ENCODE assay signal across 8 cellular contexts in the genomic region with DNA sequence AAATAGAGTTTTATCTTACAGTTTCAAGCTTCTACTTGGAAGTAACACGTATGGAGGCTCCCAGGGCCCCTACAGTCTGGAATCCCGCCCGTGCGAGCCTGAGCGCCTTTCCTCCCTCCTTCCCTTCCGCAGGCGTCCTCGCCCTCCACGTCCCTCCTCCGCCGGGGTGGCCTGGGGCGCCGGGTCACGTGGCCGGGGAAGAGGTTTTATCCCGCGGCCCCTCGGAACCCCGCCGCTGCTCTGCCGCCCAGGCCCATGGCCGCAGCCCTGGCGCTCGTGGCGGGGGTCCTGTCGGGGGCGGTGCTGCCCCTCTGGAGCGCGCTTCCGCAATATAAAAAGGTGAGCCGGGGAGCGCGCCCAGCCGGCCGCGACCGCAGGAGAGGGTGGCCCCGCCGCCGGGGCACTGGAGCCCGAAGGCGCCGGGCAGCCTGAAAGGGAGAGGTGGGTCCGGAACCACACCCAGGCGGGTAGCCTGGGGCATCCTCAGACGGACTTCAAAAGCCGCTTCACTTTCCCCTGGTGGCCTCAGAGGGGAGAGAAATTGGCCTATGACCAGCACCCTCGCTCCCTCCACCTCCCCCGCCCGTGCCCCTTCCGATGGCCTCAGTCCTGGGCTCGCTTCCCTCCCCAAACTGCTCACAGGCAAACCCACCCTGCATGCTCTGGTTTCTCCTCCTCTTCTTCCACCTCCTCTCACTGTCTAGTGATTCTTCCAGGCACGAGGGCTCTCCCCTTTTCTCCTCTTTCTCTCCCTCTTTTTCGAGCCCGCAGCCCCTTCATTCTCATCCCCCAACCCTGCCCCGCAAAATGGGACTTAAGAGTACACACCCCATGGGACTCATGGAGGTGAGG. TPM values are rescaled to one million over a fixed set of nuclear protein-coding genes. Genes with fewer than 3 reads are reported as not detected.
DNase-seq lines count a peak whose midpoint lies in the region; ATAC-seq and TF ChIP-seq lines count a peak whose summit lies in the region.

A gene with protein sequence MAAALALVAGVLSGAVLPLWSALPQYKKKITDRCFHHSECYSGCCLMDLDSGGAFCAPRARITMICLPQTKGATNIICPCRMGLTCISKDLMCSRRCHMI (plus strand): TSS at position 235 of the 852 bp plus-strand sequence. CDS start 21 bp downstream, at position 256.

- peak; percentile 81 to 85 for ATAC-seq in naive B cell (ENCODE audit: low read depth in 2 of 2)
- ATAC-seq in HG02981 (IDR thresholded peaks at IDR 0.05; ENCODE audit: unreplicated experiment): no peak

- H3K27me3 Mint-ChIP-seq in naive B cell: peaks cover 4 to 32% (median 18%) of the 10 kb centered on the region in 3 donors

- no peak within 1 kb of the TSS for H3K27ac ChIP-seq in duodenal mucosa (ENCODE audit: low read depth, low read length)

- no peaks in the 10 kb centered on the region for H3K4me1 ChIP-seq in duodenal mucosa (ENCODE audit: control insufficient read depth in 1 of 2, insufficient read depth in 2 of 2, low read length in 2 of 2)

- peak within 1 kb of the TSS; percentile 60 to 88 (median 82) for H3K4me3 Mint-ChIP-seq in naive B cell

- H3K36me3 ChIP-seq in duodenal mucosa (ENCODE audit: control insufficient read depth in 1 of 2, insufficient read depth in 2 of 2, low read length in 2 of 2): no peaks in the 10 kb centered on the region

- no peak within 1 kb of the TSS for H3K9ac ChIP-seq in duodenal mucosa (ENCODE audit: low read depth in 1 of 2, low read length in 2 of 2)

- peak; percentile 45 for DNase-seq in GM10248 (ENCODE audit: extremely low spot score)
- peak; percentile 53 to 83 for DNase-seq in NCI-H526 (lab: John Stamatoyannopoulos, UW)
- peak; percentile 39 for DNase-seq in naive B cell
- DNase-seq in central memory CD4-positive, alpha-beta T cell: no peak
- no peak for DNase-seq in stimulated activated CD4-positive, alpha-beta T cell treated with anti-CD3 and anti-CD28 coated beads, Interleukin-4, amount 100 ng/mL, for 24 hours
- no peak for DNase-seq in activated CD4-positive, alpha-beta T cell treated with anti-CD3 and anti-CD28 coated beads for 1 hour

- no peak for TF ChIP-seq CTCF in GM10248 (IDR thresholded peaks at IDR 0.05; ENCODE audit: control extremely low read depth, extremely low read depth, low read depth, missing control alignments)

- no peaks in the 10 kb centered on the region for H3K9me3 Mint-ChIP-seq in naive B cell

- H3K4me3 ChIP-seq in duodenal mucosa (ENCODE audit: low read depth in 1 of 2, low read length in 2 of 2): peak within 1 kb of the TSS; percentile 40 to 54

- H3K9me3 ChIP-seq in duodenal mucosa (ENCODE audit: control insufficient read depth in 1 of 2, low read length in 2 of 2): no peaks in the 10 kb centered on the region

- POLR2A ChIA-PET in GM10248 (lab: Yijun Ruan, JAX): no interaction called here

- peaks cover 0 to 22% of the 10 kb centered on the region in 2 donors for H3K27me3 ChIP-seq in duodenal mucosa (ENCODE audit: control insufficient read depth in 1 of 2, insufficient read depth in 2 of 2, low read length in 2 of 2)

- CTCF ChIA-PET in GM10248 (lab: Yijun Ruan, JAX): no interaction called here

- peak within 1 kb of the TSS in 3 of 6 donors; percentile 51 to 97 (median 68) for H3K27ac Mint-ChIP-seq in naive B cell

- no peaks in the 10 kb centered on the region for H3K36me3 Mint-ChIP-seq in naive B cell

- peaks cover 15 to 26% (median 25%) of the 10 kb centered on the region in 3 donors for H3K4me1 Mint-ChIP-seq in naive B cell

RNA-seq across cellular contexts. Expression of the gene that starts here (rescaled TPM):
- not detected for polyA plus RNA-seq in naive B cell (ENCODE audit: low read depth in 6 of 6)

Comparison
In these comparisons a context has a peak if more than half of its experiments do, and no peak if none do; other contexts are left out.
1. Peak in DNase-seq and ATAC-seq in naive B cell; RNA of the gene not detected or under 1 TPM.
2. DNase-seq: peak in GM10248 (single experiment) and NCI-H526 (2 of 2); none in central memory CD4-positive, alpha-beta T cell (single experiment), stimulated activated CD4-positive, alpha-beta T cell treated with anti-CD3 and anti-CD28 coated beads, Interleukin-4, amount 100 ng/mL, for 24 hours (single experiment) and activated CD4-positive, alpha-beta T cell treated with anti-CD3 and anti-CD28 coated beads for 1 hour (single experiment).